8 cellular contexts compared by ENCODE assay signal in genomic region chr1:174158767-174159252, GRCh38. TPM values are rescaled to one million over a fixed set of nuclear protein-coding genes. Genes with fewer than 3 reads are reported as not detected.
A peak's percentile ranks its signal among the peaks of the same experiment; 100 is the strongest.
DNase-seq lines count a peak whose midpoint lies in the region; ATAC-seq and TF ChIP-seq lines count a peak whose summit lies in the region.

No MANE protein-coding gene starts in this region.

- peak overlapping the region; percentile 92 for H3K27ac Mint-ChIP-seq in CD4-positive, alpha-beta T cell
- peak overlapping the region; percentile 97 for H3K27ac Mint-ChIP-seq in T-helper 1 cell treated with Interleukin-12 subunit alpha and Interleukin-12 subunit beta and Interleukin-4 antibody, amounts not matched to agents 30 μg/mL and 1 μg/mL, for 36 hours

- no peaks in the 10 kb centered on the region for H3K27me3 Mint-ChIP-seq in CD4-positive, alpha-beta T cell
- H3K27me3 Mint-ChIP-seq in T-helper 1 cell treated with Interleukin-12 subunit alpha and Interleukin-12 subunit beta and Interleukin-4 antibody, amounts not matched to agents 30 μg/mL and 1 μg/mL, for 36 hours (ENCODE audit: low read depth) = no peaks in the 10 kb centered on the region

- peak in 1 of 10 experiments; percentile 16 for DNase-seq in CD4-positive, alpha-beta T cell
- DNase-seq in HFF-Myc (ENCODE audit: extremely low read depth, low read depth) (no peak), foreskin fibroblast (no peak), sigmoid colon (no peak), cerebellar cortex (ENCODE audit: low spot score) (no peak), NCI-H1694 (lab: John Stamatoyannopoulos, UW) (no peak)

- H3K36me3 Mint-ChIP-seq in CD4-positive, alpha-beta T cell (ENCODE audit: low read depth) = peaks cover 11% of the 10 kb centered on the region
- peaks cover 4% of the 10 kb centered on the region for H3K36me3 Mint-ChIP-seq in T-helper 1 cell treated with Interleukin-12 subunit alpha and Interleukin-12 subunit beta and Interleukin-4 antibody, amounts not matched to agents 30 μg/mL and 1 μg/mL, for 36 hours (ENCODE audit: low read depth)

- peaks cover 52% of the 10 kb centered on the region for H3K4me1 Mint-ChIP-seq in CD4-positive, alpha-beta T cell (ENCODE audit: low read depth)
- peaks cover 51% of the 10 kb centered on the region for H3K4me1 Mint-ChIP-seq in T-helper 1 cell treated with Interleukin-12 subunit alpha and Interleukin-12 subunit beta and Interleukin-4 antibody, amounts not matched to agents 30 μg/mL and 1 μg/mL, for 36 hours (ENCODE audit: low read depth)

- peaks cover 0 to 15% (median 10%) of the 10 kb centered on the region in 4 donors for H3K4me1 ChIP-seq in sigmoid colon

- peak overlapping the region; percentile 96 for H3K4me3 Mint-ChIP-seq in CD4-positive, alpha-beta T cell
- peak overlapping the region; percentile 95 for H3K4me3 Mint-ChIP-seq in T-helper 1 cell treated with Interleukin-12 subunit alpha and Interleukin-12 subunit beta and Interleukin-4 antibody, amounts not matched to agents 30 μg/mL and 1 μg/mL, for 36 hours

- intact Hi-C loops in CD4-positive, alpha-beta T cell (cut with DNase I, micrococcal nuclease) = loop anchor here (1.0 to 10.0 kb wide), 6 partner anchors 138 to 843 kb away; partner anchors contain the start of genes CENPL (in 1 of the 2), DARS2 (in 1 of the 2), KLHL20 (in 1 of the 2) and ZBTB37 (in 1 of the 2)
- intact Hi-C loops in sigmoid colon (cut with DNase I) = loop anchor here (1.0 to 5.0 kb wide), 3 partner anchors 58 to 292 kb away; partner anchors contain the start of genes GAS5, RC3H1 and ZBTB37

- 1% methylated on average over 23 of the region's 23 CpGs for WGBS in sigmoid colon, 2 donors

- no peak for TF ChIP-seq POLR2A in sigmoid colon (IDR thresholded peaks at IDR 0.05)

- no peaks in the 10 kb centered on the region for H3K9me3 Mint-ChIP-seq in CD4-positive, alpha-beta T cell
- H3K9me3 Mint-ChIP-seq in T-helper 1 cell treated with Interleukin-12 subunit alpha and Interleukin-12 subunit beta and Interleukin-4 antibody, amounts not matched to agents 30 μg/mL and 1 μg/mL, for 36 hours = no peaks in the 10 kb centered on the region

- CTCF ChIA-PET in CD4-positive, alpha-beta T cell (lab: Charles Lee) = no interaction called here

- H3K27me3 ChIP-seq in CD4-positive, alpha-beta T cell (ENCODE audit: control insufficient read depth, insufficient read depth, low read length) = no peaks in the 10 kb centered on the region
- H3K27me3 ChIP-seq in sigmoid colon = no peaks in the 10 kb centered on the region

- H3K4me3 ChIP-seq in HFF-Myc (replicated peaks; ENCODE audit: low read depth, low read length) = peak overlapping the region; percentile 81
- H3K4me3 ChIP-seq in foreskin fibroblast (ENCODE audit: low read depth in 1 of 2, low read length in 2 of 2) = peak overlapping the region; percentile 73 to 88
- H3K4me3 ChIP-seq in sigmoid colon = peak overlapping the region; percentile 80 to 90 (median 84)

- ATAC-seq in CD4-positive, alpha-beta T cell (ENCODE audit: poor library complexity) = peak; percentile 27
- ATAC-seq in HG03045 (IDR thresholded peaks at IDR 0.05; ENCODE audit: unreplicated experiment) = no peak

- POLR2A ChIA-PET in CD4-positive, alpha-beta T cell (lab: Charles Lee) = interaction anchor here (0.5 to 2.3 kb wide), 6 partner anchors 137 to 1626 kb away, joined by 3 to 8 read pairs (median 4); partner anchors contain the start of genes GAS5, KLHL20, RC3H1 and SUCO

- peak overlapping the region; percentile 95 for H3K27ac ChIP-seq in CD4-positive, alpha-beta T cell (ENCODE audit: low read depth, low read length)
- peak overlapping the region; percentile 86 to 94 (median 90) for H3K27ac ChIP-seq in sigmoid colon

- H3K36me3 ChIP-seq in sigmoid colon = no peaks in the 10 kb centered on the region

- no peak for TF ChIP-seq CTCF in CD4-positive, alpha-beta T cell (IDR thresholded peaks at IDR 0.05)
- TF ChIP-seq CTCF in HFF-Myc (IDR thresholded peaks at IDR 0.05; ENCODE audit: low read depth, low read length, missing control alignments) (no peak), foreskin fibroblast (IDR thresholded peaks at IDR 0.05; ENCODE audit: low read depth, low read length) (no peak), sigmoid colon (IDR thresholded peaks at IDR 0.05) (no peak)

- no peak for TF ChIP-seq EP300 in sigmoid colon (IDR thresholded peaks at IDR 0.05)

- H3K9me3 ChIP-seq in CD4-positive, alpha-beta T cell (ENCODE audit: control insufficient read depth, low read length) = no peaks in the 10 kb centered on the region
- H3K9me3 ChIP-seq in sigmoid colon = no peaks in the 10 kb centered on the region

RNA-seq across cellular contexts. Expression of gene RABGAP1L, which starts 0.5 kb away (rescaled TPM):
- 10 to 100 TPM; 59.8 to 67.6 TPM for total RNA-seq in CD4-positive, alpha-beta T cell
- total RNA-seq in sigmoid colon = 10 to 100 TPM; 30.4 to 42.9 (median 36.4) TPM
- 10 to 100 TPM; 25.2 to 35.4 (median 26.8) TPM for polyA plus RNA-seq in sigmoid colon
